2 cellular contexts compared by ENCODE assay signal in the genomic region with DNA sequence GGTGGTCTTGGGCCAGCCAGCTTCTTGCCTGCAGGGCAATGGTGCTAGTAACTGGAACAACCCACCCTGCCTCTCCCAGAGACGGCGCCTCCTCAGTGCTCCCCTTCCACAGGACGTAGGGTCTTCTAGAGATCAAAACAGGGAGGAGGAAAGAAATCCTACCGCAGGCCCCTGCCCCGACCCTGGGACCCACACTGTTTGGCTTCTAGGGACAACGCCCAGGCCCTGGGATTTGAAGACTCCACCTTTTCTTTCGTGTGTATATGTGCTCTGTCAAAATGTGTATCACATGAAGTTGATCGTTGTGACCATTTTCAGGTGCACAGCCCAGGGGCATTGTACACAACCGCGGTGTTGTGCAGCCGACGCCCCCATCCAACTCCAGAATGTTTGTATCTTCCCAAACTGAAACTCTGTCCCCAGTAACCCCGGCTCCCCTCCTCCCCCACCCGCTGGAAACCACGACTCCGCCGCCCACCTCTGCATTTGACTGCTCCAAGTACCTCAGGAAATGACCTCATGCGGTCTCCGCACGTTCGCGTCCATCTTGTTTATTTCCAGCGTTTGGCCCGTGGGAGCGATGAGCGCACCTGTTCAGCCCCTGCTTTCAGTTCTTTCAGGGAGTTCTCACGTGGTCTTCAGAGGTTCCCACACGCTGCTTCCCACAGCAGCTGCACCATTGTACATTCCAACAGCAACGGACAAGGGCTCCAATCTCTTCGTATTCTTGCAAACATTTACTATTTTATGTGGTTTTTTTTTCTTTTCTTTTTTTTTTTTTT.
TF ChIP-seq lines count a peak whose summit lies in the region.

No MANE protein-coding gene starts in this region.

TF ChIP-seq in IMR-90, 13 proteins besides CTCF, POLR2A, EP300 and RAD21:
- no peak for TF ChIP-seq MXI1 (IDR thresholded peaks at IDR 0.05; ENCODE audit: borderline replicate concordance, low read depth, low read length)
- TF ChIP-seq BHLHE40 (IDR thresholded peaks at IDR 0.05; ENCODE audit: low read depth, low read length) = peak; percentile 76
- TF ChIP-seq RCOR1 (IDR thresholded peaks at IDR 0.05; ENCODE audit: insufficient replicate concordance, low read length) = no peak
- TF ChIP-seq, protein P1, sequence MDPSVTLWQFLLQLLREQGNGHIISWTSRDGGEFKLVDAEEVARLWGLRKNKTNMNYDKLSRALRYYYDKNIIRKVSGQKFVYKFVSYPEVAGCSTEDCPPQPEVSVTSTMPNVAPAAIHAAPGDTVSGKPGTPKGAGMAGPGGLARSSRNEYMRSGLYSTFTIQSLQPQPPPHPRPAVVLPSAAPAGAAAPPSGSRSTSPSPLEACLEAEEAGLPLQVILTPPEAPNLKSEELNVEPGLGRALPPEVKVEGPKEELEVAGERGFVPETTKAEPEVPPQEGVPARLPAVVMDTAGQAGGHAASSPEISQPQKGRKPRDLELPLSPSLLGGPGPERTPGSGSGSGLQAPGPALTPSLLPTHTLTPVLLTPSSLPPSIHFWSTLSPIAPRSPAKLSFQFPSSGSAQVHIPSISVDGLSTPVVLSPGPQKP (IDR thresholded peaks at IDR 0.05; ENCODE audit: borderline replicate concordance, low read depth, low read length) = no peak

TF ChIP-seq in endothelial cell of umbilical vein, 7 proteins besides CTCF, POLR2A, EP300 and RAD21:
- no peak for TF ChIP-seq JUN (IDR thresholded peaks at IDR 0.05; ENCODE audit: borderline replicate concordance, insufficient read depth, insufficient read length, low read depth)
- no peak for TF ChIP-seq EZH2 (IDR thresholded peaks at IDR 0.05; ENCODE audit: borderline replicate concordance, low read depth, low read length, severe bottlenecking)
- no peak for TF ChIP-seq FOS (IDR thresholded peaks at IDR 0.05; ENCODE audit: borderline replicate concordance, insufficient read depth, low read length)
- no peak for TF ChIP-seq POLR2AphosphoS5 (IDR thresholded peaks at IDR 0.05; ENCODE audit: insufficient read depth, low read depth, low read length)
- no peak for TF ChIP-seq GATA2 (IDR thresholded peaks at IDR 0.05; ENCODE audit: insufficient read depth, insufficient read length, low read depth, low read length)
- TF ChIP-seq, protein P2, sequence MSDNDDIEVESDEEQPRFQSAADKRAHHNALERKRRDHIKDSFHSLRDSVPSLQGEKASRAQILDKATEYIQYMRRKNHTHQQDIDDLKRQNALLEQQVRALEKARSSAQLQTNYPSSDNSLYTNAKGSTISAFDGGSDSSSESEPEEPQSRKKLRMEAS (IDR thresholded peaks at IDR 0.05; ENCODE audit: insufficient read depth, insufficient read length) = no peak
- no peak for TF ChIP-seq MYC (IDR thresholded peaks at IDR 0.05; ENCODE audit: low read depth, low read length)
